Comparison of ENCODE assay signal across 1 cellular context in genomic region chr12:43105426-43105981, GRCh38.
TF ChIP-seq lines count a peak whose summit lies in the region.

No MANE protein-coding gene starts in this region.

TF ChIP-seq in SK-N-SH, 30 proteins besides CTCF, POLR2A, EP300 and RAD21 (continued from another document):
- no peak for TF ChIP-seq ZBTB33 (IDR thresholded peaks at IDR 0.05; ENCODE audit: borderline replicate concordance, low read depth)
